Comparison of ENCODE assay signal across 26 cellular contexts in genomic region chr2:110977388-110977787, GRCh38.
"Had no signal": no experiment of that assay in that cellular context is flagged by ENCODE, and none has a peak within 500 bp of the region (broad histone marks: within the 10 kb centered on the region; RNA-seq: fewer than 3 reads in every experiment).

No MANE protein-coding gene starts in this region.

- H3K27ac Mint-ChIP-seq: activated CD4-positive, alpha-beta memory T cell treated with anti-CD3 and anti-CD28 coated beads, Interleukin-2, amount 10 ng/mL, durations not matched to agents 7 days and 5 days; activated CD4-positive, alpha-beta T cell treated with anti-CD3 and anti-CD28 coated beads for 36 hours; activated naive CD8-positive, alpha-beta T cell treated with anti-CD3 and anti-CD28 coated beads, Interleukin-2, amount 10 ng/mL, durations not matched to agents 7 days and 5 days had no signal

- H3K9me3 Mint-ChIP-seq: activated CD4-positive, alpha-beta memory T cell treated with anti-CD3 and anti-CD28 coated beads, Interleukin-2, amount 10 ng/mL, durations not matched to agents 7 days and 5 days had no signal

- H3K4me3 Mint-ChIP-seq: activated CD4-positive, alpha-beta memory T cell treated with anti-CD3 and anti-CD28 coated beads, Interleukin-2, amount 10 ng/mL, durations not matched to agents 7 days and 5 days; activated CD4-positive, alpha-beta T cell treated with anti-CD3 and anti-CD28 coated beads for 36 hours; activated naive CD8-positive, alpha-beta T cell treated with anti-CD3 and anti-CD28 coated beads, Interleukin-2, amount 10 ng/mL, durations not matched to agents 7 days and 5 days had no signal

- H3K9me3 ChIP-seq: adrenal gland, MG63, SJSA1 had no signal

- H3K4me1 Mint-ChIP-seq: activated CD4-positive, alpha-beta memory T cell treated with anti-CD3 and anti-CD28 coated beads, Interleukin-2, amount 10 ng/mL, durations not matched to agents 7 days and 5 days; activated CD4-positive, alpha-beta T cell treated with anti-CD3 and anti-CD28 coated beads for 36 hours had no signal

- DNase-seq: activated CD4-positive, alpha-beta memory T cell treated with anti-CD3 and anti-CD28 coated beads, Interleukin-2, amount 10 ng/mL, durations not matched to agents 7 days and 5 days; activated CD4-positive, alpha-beta T cell treated with anti-CD3 and anti-CD28 coated beads for 36 hours; activated CD4-positive, alpha-beta T cell treated with anti-CD3 and anti-CD28 coated beads, Interleukin-2, amount 50 U/mL, for 1 hour; activated naive CD4-positive, alpha-beta T cell treated with anti-CD3 and anti-CD28 coated beads, Interleukin-2, amount 50 U/mL, for 16 hours; activated naive CD8-positive, alpha-beta T cell treated with anti-CD3 and anti-CD28 coated beads, Interleukin-2, amount 10 ng/mL, durations not matched to agents 7 days and 5 days; activated T-cell treated with anti-CD3 and anti-CD28 coated beads for 4 hours; activated T-cell treated with anti-CD3 and anti-CD28 coated beads, Interleukin-2, amount 50 U/mL, for 48 hours; adrenal gland; anterior cingulate cortex; cerebellar nuclear complex; MG63; NCI-H1092 treated with DMSO at 0.1 percent for 48 hours; NCI-H1436; NCI-H1694 treated with DMSO at 0.1 percent for 48 hours; NCI-H2029 treated with DMSO at 0.1 percent for 48 hours; NCI-H446; NCI-H524; OCI-M1; RPMI8226; T-helper 2 cell; T1000; WERI-Rb-1 had no signal

- H3K36me3 Mint-ChIP-seq: activated naive CD8-positive, alpha-beta T cell treated with anti-CD3 and anti-CD28 coated beads, Interleukin-2, amount 10 ng/mL, durations not matched to agents 7 days and 5 days had no signal

- ATAC-seq: activated CD4-positive, alpha-beta T cell treated with anti-CD3 and anti-CD28 coated beads for 36 hours; Panc1; Right ventricle myocardium inferior; SK-N-SH treated with all-trans-retinoic acid at 6 μM for 48 hours had no signal
